In genomic region chr20:48923149-48923718, GRCh38 we compare ENCODE assay signal across 9 cellular contexts. TPM values are rescaled to one million over a fixed set of nuclear protein-coding genes. Genes with fewer than 3 reads are reported as not detected.
A peak's percentile ranks its signal among the peaks of the same experiment; 100 is the strongest.
DNase-seq lines count a peak whose midpoint lies in the region; ATAC-seq and TF ChIP-seq lines count a peak whose summit lies in the region.
"Had no signal": no experiment of that assay in that cellular context is flagged by ENCODE, and none has a peak within 500 bp of the region (broad histone marks: within the 10 kb centered on the region; RNA-seq: fewer than 3 reads in every experiment).

No MANE protein-coding gene starts in this region.

- WGBS in HUES64, result 84% methylated on average over 4 of the region's 4 CpGs

- H3K4me1 ChIP-seq in HUES64 (ENCODE audit: insufficient read depth, low read length), result no peaks in the 10 kb centered on the region; the same call in 1 of the 2 replicates

- no peak overlapping the region for H3K9ac ChIP-seq in HUES64 (ENCODE audit: low read depth, low read length)

- TF ChIP-seq CTCF in AG10803 (conservative IDR thresholded peaks at IDR 0.05; ENCODE audit: low read length) (no peak), MCF 10A (IDR thresholded peaks at IDR 0.05; ENCODE audit: unreplicated experiment) (no peak), mesothelial cell of epicardium (IDR thresholded peaks at IDR 0.05; ENCODE audit: unreplicated experiment) (no peak)

- ATAC-seq in HG02973 (IDR thresholded peaks at IDR 0.05; ENCODE audit: unreplicated experiment) (no peak), HG03520 (IDR thresholded peaks at IDR 0.05; ENCODE audit: unreplicated experiment) (no peak)

- BruUV-seq in MCF 10A (replicated peaks; lab: Mats Ljungman, UMichigan), result no TSS peak

- no peaks in the 10 kb centered on the region for H3K36me3 ChIP-seq in HUES64 (ENCODE audit: insufficient read depth, low read length)

- no peak overlapping the region for H3K27ac ChIP-seq in HUES64 (ENCODE audit: low read depth, low read length)

- H3K4me1 Mint-ChIP-seq in MCF 10A (ENCODE audit: insufficient read depth, unreplicated experiment) (peaks cover 24% of the 10 kb centered on the region), mesothelial cell of epicardium (peaks cover 24% of the 10 kb centered on the region)

- CTCF ChIA-PET in MCF 10A (lab: Yijun Ruan, JAX), result interaction anchor here (2.0 to 2.3 kb wide), 2 partner anchors 17 to 266 kb away, joined by 13 to 14 read pairs; no protein-coding TSS in a partner anchor

- H3K9me3 Mint-ChIP-seq in MCF 10A (ENCODE audit: unreplicated experiment) (no peaks in the 10 kb centered on the region), mesothelial cell of epicardium (no peaks in the 10 kb centered on the region)

- H3K4me3 Mint-ChIP-seq in MCF 10A (ENCODE audit: unreplicated experiment) (peak overlapping the region; percentile 82), mesothelial cell of epicardium (peak overlapping the region; percentile 83)

- H3K4me3 ChIP-seq in AG10803 (ENCODE audit: low read length) (peak overlapping the region; percentile 24), HUES64 (ENCODE audit: low read length) (peak overlapping the region; percentile 92)

- H3K27me3 ChIP-seq in HUES64 (ENCODE audit: insufficient read depth, low read length), result no peaks in the 10 kb centered on the region

- intact Hi-C loops in MCF 10A (cut with micrococcal nuclease), result loop anchor here (5.0 kb wide), 1 partner anchor 124 kb away; the partner anchor contains the start of gene CSE1L

- DNase-seq in AG10803 (ENCODE audit: low read depth), result no peak
- no peak for DNase-seq in MCF 10A (ENCODE audit: unreplicated experiment)
- DNase-seq in mesothelial cell of epicardium (ENCODE audit: low spot score in 2 of 2, unreplicated experiment in 2 of 2), result no peak
- DNase-seq in NOMO-1 treated with DMSO at 0.1 percent for 48 hours (lab: John Stamatoyannopoulos, UW; ENCODE audit: unreplicated experiment), result no peak
- no peak for DNase-seq in foreskin melanocyte
- DNase-seq: stimulated activated CD4-positive, alpha-beta T cell treated with anti-CD3 and anti-CD28 coated beads, Interleukin-4, amount 100 ng/mL, for 1 hour had no signal

- H3K27me3 Mint-ChIP-seq in MCF 10A (ENCODE audit: insufficient read depth, unreplicated experiment), result no peaks in the 10 kb centered on the region
- H3K27me3 Mint-ChIP-seq in mesothelial cell of epicardium (ENCODE audit: low read depth), result no peaks in the 10 kb centered on the region

- H3K27ac Mint-ChIP-seq in MCF 10A (ENCODE audit: low read depth, unreplicated experiment) (peak overlapping the region; percentile 92), mesothelial cell of epicardium (peak overlapping the region; percentile 90)

- H3K36me3 Mint-ChIP-seq in MCF 10A (ENCODE audit: insufficient read depth, unreplicated experiment) (no peaks in the 10 kb centered on the region), mesothelial cell of epicardium (peaks cover 1% of the 10 kb centered on the region)

- no peaks in the 10 kb centered on the region for H3K9me3 ChIP-seq in HUES64 (ENCODE audit: insufficient read depth, low read depth, low read length)

- POLR2A ChIA-PET in MCF 10A (lab: Yijun Ruan, JAX), result interaction anchor here (0.6 to 2.9 kb wide), 14 partner anchors 11 to 683 kb away, joined by 3 to 21 read pairs (median 4); partner anchors contain the start of gene CSE1L

RNA-seq across cellular contexts. Expression of gene ARFGEF2, which starts 1.7 kb away (rescaled TPM):
- 10.2 TPM for polyA plus RNA-seq in HUES64 (2013, experiment 1 of 2)
- 10.5 TPM for polyA plus RNA-seq in HUES64 (2013, experiment 2 of 2)
- total RNA-seq in MCF 10A (2022), result 30.3 and 33.5 TPM in 2 replicates
- 23.6 to 24.7 TPM (median 23.8 TPM) in 3 replicates for total RNA-seq in mesothelial cell of epicardium
